19 cellular contexts compared by ENCODE assay signal in the genomic region with DNA sequence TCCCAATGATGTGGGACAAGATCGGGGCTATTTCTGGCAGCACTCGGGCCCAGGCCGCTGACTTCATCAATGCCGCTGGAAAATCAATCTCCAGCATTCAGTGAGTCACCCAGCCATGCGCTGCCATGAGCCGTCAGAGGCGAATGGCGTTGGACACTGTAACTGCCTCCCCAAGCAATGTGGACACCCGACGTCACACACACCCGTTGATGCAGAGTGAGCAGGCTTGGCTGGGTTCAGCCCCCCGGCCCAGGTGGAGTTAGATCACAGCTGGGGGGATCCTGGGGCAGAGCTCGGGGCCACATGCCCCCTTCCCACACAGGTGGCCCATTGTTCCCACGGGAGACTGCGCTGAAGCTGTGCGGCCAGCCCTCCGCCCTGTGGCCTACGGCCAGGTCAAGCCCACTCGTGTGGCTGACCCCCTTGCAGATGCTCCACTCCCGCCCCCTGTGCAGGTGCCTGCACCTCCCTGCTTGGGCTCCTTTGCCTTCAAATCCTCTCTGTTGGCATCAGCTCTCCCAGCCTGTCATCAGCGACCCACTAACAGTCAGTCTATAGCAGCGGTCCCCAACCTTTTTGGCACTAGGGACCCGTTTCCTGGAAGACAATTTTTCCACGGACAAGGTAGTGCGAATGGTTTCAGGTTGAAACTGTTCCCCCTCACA.
DNase-seq lines count a peak whose midpoint lies in the region; ATAC-seq and TF ChIP-seq lines count a peak whose summit lies in the region.
"Had no signal": no experiment of that assay in that cellular context is flagged by ENCODE, and none has a peak within 500 bp of the region (broad histone marks: within the 10 kb centered on the region; RNA-seq: fewer than 3 reads in every experiment).

No MANE protein-coding gene starts in this region.

- TF ChIP-seq POLR2A in GM18505 (IDR thresholded peaks at IDR 0.05; ENCODE audit: borderline replicate concordance, extremely low read depth, insufficient read depth, insufficient read length), result no peak

- peaks cover 0 to 16% of the 10 kb centered on the region in 2 donors for H3K4me1 ChIP-seq in left lung

- intact Hi-C loops in Right ventricle myocardium superior (cut with DNase I) (no loop called here), left ventricle myocardium superior (cut with micrococcal nuclease) (no loop called here), left lung (cut with DNase I) (no loop called here)

- peaks cover 5% of the 10 kb centered on the region for H3K36me3 Mint-ChIP-seq in type B pancreatic cell

- no peak overlapping the region for H3K27ac Mint-ChIP-seq in type B pancreatic cell
- H3K27ac Mint-ChIP-seq: activated T-helper 2 cell treated with anti-CD3 and anti-CD28 coated beads, Interferon-gamma antibody, Interleukin-2, Interleukin-4, amounts not matched to agents 10 μg/mL and 5 μg/mL and 100 μg/mL, durations not matched to agents 14 hours and 24 hours and 36 hours had no signal

- no peak for ATAC-seq in Right ventricle myocardium superior (ENCODE audit: poor library complexity)
- no peak for ATAC-seq in left ventricle myocardium superior
- no peak for ATAC-seq in left lung
- ATAC-seq in GM18505 (IDR thresholded peaks at IDR 0.05; ENCODE audit: unreplicated experiment), result no peak

- no peaks in the 10 kb centered on the region for H3K9me3 Mint-ChIP-seq in type B pancreatic cell
- H3K9me3 Mint-ChIP-seq: activated T-helper 2 cell treated with anti-CD3 and anti-CD28 coated beads, Interferon-gamma antibody, Interleukin-2, Interleukin-4, amounts not matched to agents 10 μg/mL and 5 μg/mL and 100 μg/mL, durations not matched to agents 14 hours and 24 hours and 36 hours had no signal

- TF ChIP-seq CTCF in left lung (IDR thresholded peaks at IDR 0.05) (no peak), type B pancreatic cell (conservative IDR thresholded peaks at IDR 0.05) (no peak)

- H3K27me3 Mint-ChIP-seq in type B pancreatic cell, result no peaks in the 10 kb centered on the region

- H3K4me3 ChIP-seq in left lung, result no peak overlapping the region
- H3K4me3 ChIP-seq: HAP-1, skin epidermis had no signal

- H3K27me3 ChIP-seq in left lung, result no peaks in the 10 kb centered on the region

- no peak overlapping the region for H3K27ac ChIP-seq in left lung
- H3K27ac ChIP-seq: HL-60, VCaP had no signal

- H3K4me3 Mint-ChIP-seq in type B pancreatic cell, result no peak overlapping the region

- H3K4me1 Mint-ChIP-seq in type B pancreatic cell (ENCODE audit: unreplicated experiment), result peaks cover 15% of the 10 kb centered on the region

- H3K36me3 ChIP-seq in left lung, result peaks cover 0 to 77% of the 10 kb centered on the region in 2 donors

- no peaks in the 10 kb centered on the region for H3K9me3 ChIP-seq in left lung
- H3K9me3 ChIP-seq: HAP-1 had no signal

- DNase-seq in Right ventricle myocardium superior, result peak; percentile 20
- no peak for DNase-seq in left ventricle myocardium superior
- DNase-seq in astrocyte of the hippocampus (ENCODE audit: low read depth, low spot score), result peak; percentile 51
- DNase-seq in left lung, result peak; percentile 26 to 67
- DNase-seq in type B pancreatic cell (ENCODE audit: extremely low spot score, unreplicated experiment), result peak; percentile 67
- DNase-seq in SIG-M5 treated with dmso at 0.1 percent for 504 hours (lab: John Stamatoyannopoulos, UW; ENCODE audit: unreplicated experiment), result no peak
- no peak for DNase-seq in stimulated activated CD4-positive, alpha-beta T cell treated with anti-CD3 and anti-CD28 coated beads, Interleukin-4, amount 100 ng/mL, for 24 hours
- DNase-seq: activated CD8-positive, alpha-beta memory T cell treated with anti-CD3 and anti-CD28 coated beads for 24 hours; amygdala; kidney glomerular epithelial cell; NCI-H187 treated with DMSO at 0.1 percent for 48 hours; NCI-H446; stimulated activated CD4-positive, alpha-beta T cell treated with anti-CD3 and anti-CD28 coated beads, Interleukin-4, amount 100 ng/mL, for 1 hour had no signal

Comparison
In these comparisons a context has a peak if more than half of its experiments do, and no peak if none do; other contexts are left out.
1. DNase-seq: peak in Right ventricle myocardium superior (single experiment), astrocyte of the hippocampus (single experiment), left lung (2 of 2) and type B pancreatic cell (single experiment); none in left ventricle myocardium superior (single experiment), SIG-M5 treated with dmso at 0.1 percent for 504 hours (single experiment) and stimulated activated CD4-positive, alpha-beta T cell treated with anti-CD3 and anti-CD28 coated beads, Interleukin-4, amount 100 ng/mL, for 24 hours (single experiment).